ENCODE assay signal across 8 cellular contexts in genomic region chr2:24793752-24794477, GRCh38. TPM values are rescaled to one million over a fixed set of nuclear protein-coding genes. Genes with fewer than 3 reads are reported as not detected.
DNase-seq lines count a peak whose midpoint lies in the region; ATAC-seq, FAIRE-seq and TF ChIP-seq lines count a peak whose summit lies in the region.

No MANE protein-coding gene starts in this region.

- CTCF ChIA-PET in BJ (lab: Yijun Ruan, JAX) = interaction anchor here (0.8 to 3.6 kb wide), 3 partner anchors 10 to 21 kb away, joined by 3 to 21 read pairs (median 3); no protein-coding TSS in a partner anchor

- no peak overlapping the region for H2AFZ ChIP-seq in OCI-LY1 (ENCODE audit: low read length)

- H3K36me3 Mint-ChIP-seq in chondrocyte (ENCODE audit: low read depth) = peaks cover 6% of the 10 kb centered on the region

- H3K9me3 Mint-ChIP-seq in chondrocyte (ENCODE audit: low read depth) = no peaks in the 10 kb centered on the region

- POLR2A ChIA-PET in BJ (lab: Charles Lee) = no interaction called here

- H3K27me3 Mint-ChIP-seq in chondrocyte (ENCODE audit: low read depth) = no peaks in the 10 kb centered on the region

- H3K27ac ChIP-seq in OCI-LY1 (ENCODE audit: low read depth, low read length, poor library complexity, severe bottlenecking) (peak overlapping the region; percentile 87), mesodermal cell (ENCODE audit: low read depth, low read length, severe bottlenecking) (peak overlapping the region; percentile 97)

- H3K4me3 ChIP-seq in BJ (ENCODE audit: low read depth, low read length) (peak overlapping the region; percentile 80), OCI-LY1 (ENCODE audit: low read depth, low read length, poor library complexity, severe bottlenecking) (peak overlapping the region; percentile 86), mesodermal cell (ENCODE audit: extremely low read depth, insufficient read depth, low read length, poor library complexity, severe bottlenecking) (peak overlapping the region; percentile 82)

- H3K9me3 ChIP-seq in OCI-LY1 (ENCODE audit: low read length) = no peaks in the 10 kb centered on the region
- no peaks in the 10 kb centered on the region for H3K9me3 ChIP-seq in mesodermal cell (ENCODE audit: control insufficient read depth, low read length)

- peak overlapping the region; percentile 99 for H3K27ac Mint-ChIP-seq in chondrocyte (ENCODE audit: unreplicated experiment)

- H3K9me2 ChIP-seq in OCI-LY1 (ENCODE audit: low read depth, low read length) = no peaks in the 10 kb centered on the region

- DNase-seq in BJ (ENCODE audit: low read depth) = no peak
- DNase-seq in GM19239 (ENCODE audit: insufficient read length, low spot score) = no peak
- no peak for DNase-seq in chondrocyte (ENCODE audit: low spot score)
- DNase-seq in effector CD4-positive, alpha-beta T cell = no peak
- DNase-seq in omental fat pad (ENCODE audit: low spot score) = no peak

- no peak for TF ChIP-seq CTCF in BJ (IDR thresholded peaks at IDR 0.05; ENCODE audit: insufficient read depth, low read depth, low read length)
- no peak for TF ChIP-seq CTCF in OCI-LY1 (IDR thresholded peaks at IDR 0.05; ENCODE audit: low read length)
- no peak for TF ChIP-seq CTCF in chondrocyte (IDR thresholded peaks at IDR 0.05)
- no peak for TF ChIP-seq CTCF in omental fat pad (IDR thresholded peaks at IDR 0.05)

- H3K27me3 ChIP-seq in BJ (ENCODE audit: control insufficient read depth, insufficient read depth, low read length) = no peaks in the 10 kb centered on the region
- no peaks in the 10 kb centered on the region for H3K27me3 ChIP-seq in OCI-LY1 (ENCODE audit: insufficient read depth, low read length)

- H3K4me1 ChIP-seq in OCI-LY1 (ENCODE audit: insufficient read depth, low read length, severe bottlenecking) (peaks cover 32% of the 10 kb centered on the region), mesodermal cell (ENCODE audit: control insufficient read depth, insufficient read depth, low read length, poor library complexity, severe bottlenecking) (peaks cover 21% of the 10 kb centered on the region)

- H3K9ac ChIP-seq in OCI-LY1 (ENCODE audit: low read length) = peak overlapping the region; percentile 81

- peak; percentile 33 for FAIRE-seq in GM19239 (lab: Jason Lieb, UNC)

- peak overlapping the region; percentile 97 for H3K4me3 Mint-ChIP-seq in chondrocyte (ENCODE audit: unreplicated experiment)

- H4K20me1 ChIP-seq in OCI-LY1 (ENCODE audit: insufficient read depth, low read length) = no peaks in the 10 kb centered on the region

- H3K79me2 ChIP-seq in OCI-LY1 (ENCODE audit: insufficient read depth, low read length) = peaks cover 47% of the 10 kb centered on the region

- peak overlapping the region; percentile 81 for H3K4me2 ChIP-seq in OCI-LY1 (ENCODE audit: low read length)

- peaks cover 26% of the 10 kb centered on the region for H3K4me1 Mint-ChIP-seq in chondrocyte (ENCODE audit: low read depth)

- no peak for ATAC-seq in HG02759 (IDR thresholded peaks at IDR 0.05; ENCODE audit: unreplicated experiment)
- ATAC-seq in omental fat pad (ENCODE audit: low FRiP score) = no peak

- H3F3A ChIP-seq in OCI-LY1 (ENCODE audit: insufficient read depth, low read length) = no peaks in the 10 kb centered on the region

- H3K36me3 ChIP-seq in BJ (ENCODE audit: control insufficient read depth, insufficient read depth, low read length) = no peaks in the 10 kb centered on the region; the same call in 1 of the 2 replicates
- H3K36me3 ChIP-seq in OCI-LY1 (ENCODE audit: insufficient read depth, low read length) = peaks cover 38% of the 10 kb centered on the region
- peaks cover 42% of the 10 kb centered on the region for H3K36me3 ChIP-seq in mesodermal cell (ENCODE audit: control insufficient read depth, insufficient read depth, low read length)

- 0 to 2% methylated on average over 13 of the region's 16 CpGs for WGBS in mesodermal cell (ENCODE audit: insufficient coverage in 2 of 2), 2 experiments

RNA-seq across cellular contexts. Expression of gene CENPO, which starts 0.7 kb away (rescaled TPM):
- 18.2 and 19.4 TPM in 2 replicates for polyA plus RNA-seq in BJ (2011; rRNA removed)
- 16.6 and 18.9 TPM in 2 replicates for polyA minus RNA-seq in BJ (2011; rRNA and poly(A)+ RNA removed)
- 10.6 to 17.8 TPM (median 10.9 TPM) in 3 replicates for total RNA-seq in chondrocyte
- 28.9 TPM for polyA plus RNA-seq in mesodermal cell (2013, experiment 1 of 2)
- 26.7 TPM for polyA plus RNA-seq in mesodermal cell (2013, experiment 2 of 2)
- total RNA-seq in omental fat pad = 10 to 100 TPM in 1 of 4 donors, 1 to 10 TPM in 3; 1.9 to 14.2 (median 6.1) TPM

RNA-seq across cellular contexts. Expression of gene PTRHD1, which starts 0.7 kb away (rescaled TPM):
- 44.5 and 59.2 TPM in 2 replicates for polyA plus RNA-seq in BJ (2011; rRNA removed)
- 4.7 and 8.1 TPM in 2 replicates for polyA minus RNA-seq in BJ (2011; rRNA and poly(A)+ RNA removed)
- total RNA-seq in chondrocyte (31.0 to 32.5 TPM (median 32.0 TPM) in 3 replicates), omental fat pad (10 to 100 TPM; 17.4 to 30.3 (median 21.6) TPM)
- 39.8 TPM for polyA plus RNA-seq in mesodermal cell (2013, experiment 1 of 2)
- 22.5 TPM for polyA plus RNA-seq in mesodermal cell (2013, experiment 2 of 2)
